ENCODE assay signal across 8 cellular contexts in genomic region chr5:5421961-5422818, GRCh38. TPM values are rescaled to one million over a fixed set of nuclear protein-coding genes. Genes with fewer than 3 reads are reported as not detected.
DNase-seq lines count a peak whose midpoint lies in the region; ATAC-seq, FAIRE-seq and TF ChIP-seq lines count a peak whose summit lies in the region.

TSS of gene ICE1 (plus strand) at chr5:5422677. CDS start at chr5:5422916, 239 bp downstream.

- H3K4me3 ChIP-seq in body of pancreas (peak within 1 kb of the TSS; percentile 85 to 98), sigmoid colon (peak within 1 kb of the TSS; percentile 92 to 98 (median 96))

- WGBS in body of pancreas, 2 donors, result 0 to 1% methylated on average over 26 to 67 of the region's 71 CpGs
- 0 to 1% methylated on average over 71 of the region's 71 CpGs for WGBS in sigmoid colon, 2 donors

- peak within 1 kb of the TSS; percentile 88 for H3K27ac ChIP-seq in 22Rv1
- peak within 1 kb of the TSS; percentile 97 to 99 (median 98) for H3K27ac ChIP-seq in body of pancreas
- H3K27ac ChIP-seq in sigmoid colon, result peak within 1 kb of the TSS; percentile 90 to 97 (median 94)

- H3K4me1 ChIP-seq in body of pancreas (peaks cover 46% of the 10 kb centered on the region), sigmoid colon (peaks cover 0 to 50% (median 37%) of the 10 kb centered on the region in 4 donors)

- H3K9me3 ChIP-seq in body of pancreas (no peaks in the 10 kb centered on the region), sigmoid colon (no peaks in the 10 kb centered on the region)

- peak; percentile 66 for FAIRE-seq in TTC549 (lab: Jason Lieb, UNC)

- intact Hi-C loops in body of pancreas (cut with DNase I) (no loop called here), sigmoid colon (cut with DNase I) (loop anchor here (2.0 to 10.0 kb wide), 5 partner anchors 480 to 1291 kb away; partner anchors contain the start of genes MED10 and TENT4A)

- H3K36me3 ChIP-seq in body of pancreas (replicated peaks in 1 of 2; ENCODE audit: insufficient read depth in 1 of 2, low read depth in 2 of 2) (no peaks in the 10 kb centered on the region), sigmoid colon (no peaks in the 10 kb centered on the region)

- peak; percentile 84 to 96 (median 94) for TF ChIP-seq POLR2A in body of pancreas (IDR thresholded peaks at IDR 0.05)
- TF ChIP-seq POLR2A in sigmoid colon (IDR thresholded peaks at IDR 0.05), result peak; percentile 50 to 70

- H3K27me3 ChIP-seq in body of pancreas (no peaks in the 10 kb centered on the region), sigmoid colon (no peaks in the 10 kb centered on the region)

- TF ChIP-seq CTCF in 22Rv1 (IDR thresholded peaks at IDR 0.05), result no peak
- peak in 3 of 7 experiments; percentile 27 to 38 (median 36) for TF ChIP-seq CTCF in body of pancreas (IDR thresholded peaks at IDR 0.05)
- TF ChIP-seq CTCF in sigmoid colon (IDR thresholded peaks at IDR 0.05), result no peak

- ATAC-seq in GM18520 (IDR thresholded peaks at IDR 0.05; ENCODE audit: unreplicated experiment) (peak; percentile 73), HG03064 (IDR thresholded peaks at IDR 0.05; ENCODE audit: low read depth, unreplicated experiment) (peak; percentile 85), body of pancreas (peak; percentile 96)

- DNase-seq in NCI-H2107 treated with DMSO at 0.1 percent for 48 hours (lab: John Stamatoyannopoulos, UW; ENCODE audit: unreplicated experiment) (peak; percentile 98), body of pancreas (peak; percentile 98 to 99 (median 98)), iPS DF 19.7 (ENCODE audit: low read depth, low spot score) (peak; percentile 89), sigmoid colon (peak; percentile 99)

- peak in 2 of 4 donors; percentile 68 to 71 for TF ChIP-seq EP300 in sigmoid colon (IDR thresholded peaks at IDR 0.05)

RNA-seq across cellular contexts. Expression of gene ICE1, which starts in this region (rescaled TPM):
- 10 to 100 TPM; 13.5 to 15.6 TPM for total RNA-seq in body of pancreas
- total RNA-seq in sigmoid colon, result 10 to 100 TPM; 28.1 to 32.6 (median 30.8) TPM
- 1 to 10 TPM; 4.4 to 9.0 (median 4.8) TPM for polyA plus RNA-seq in sigmoid colon

Comparison
In these comparisons a context has a peak if more than half of its experiments do, and no peak if none do; other contexts are left out.
1. Peak in every context shown above with its lines: DNase-seq, ATAC-seq, H3K4me3 ChIP-seq and H3K27ac ChIP-seq.